8 cellular contexts compared by ENCODE assay signal in the genomic region with DNA sequence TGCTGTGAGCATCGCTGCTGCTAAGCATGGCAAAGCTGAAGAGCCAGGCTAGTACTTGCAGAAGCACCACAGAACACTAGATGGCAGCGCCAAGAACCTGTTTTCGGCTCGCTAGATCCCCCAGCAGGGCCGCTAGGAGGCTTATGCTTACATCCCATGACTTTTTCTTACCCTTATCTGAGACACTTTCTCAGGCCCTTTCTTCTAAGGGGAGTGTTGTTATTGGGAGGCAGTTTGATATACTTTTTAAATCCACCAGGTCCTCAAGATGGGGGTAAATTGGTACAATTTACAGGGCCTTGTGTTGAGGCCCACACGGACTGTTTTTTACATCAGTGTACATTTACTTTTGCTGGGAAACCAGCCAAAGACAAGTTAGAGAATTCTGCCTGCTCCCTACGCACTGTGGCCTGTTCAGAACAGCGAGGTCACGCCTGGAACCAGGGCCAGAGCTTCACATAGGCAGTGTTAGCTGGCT.
DNase-seq lines count a peak whose midpoint lies in the region; ATAC-seq lines count a peak whose summit lies in the region.

No MANE protein-coding gene starts in this region.

- no peaks in the 10 kb centered on the region for H3K9me3 ChIP-seq in iPS-18a (ENCODE audit: control insufficient read depth, low read depth, low read length)

- H3K9ac ChIP-seq in iPS-18a (ENCODE audit: low read length) = no peak overlapping the region

- H3K4me1 ChIP-seq in iPS-18a (ENCODE audit: control insufficient read depth, low read depth, low read length) = peaks cover 26% of the 10 kb centered on the region

- peak; percentile 88 for ATAC-seq in GM21529 (IDR thresholded peaks at IDR 0.05; ENCODE audit: unreplicated experiment)

- H3K27me3 ChIP-seq in iPS-18a (ENCODE audit: control insufficient read depth, insufficient read depth, low read length) = no peaks in the 10 kb centered on the region

- H3K4me3 ChIP-seq in iPS-18a (ENCODE audit: low read length) = no peak overlapping the region

- DNase-seq in GDM1 (lab: John Stamatoyannopoulos, UW) = peak; percentile 39
- peak; percentile 32 for DNase-seq in HuH-7.5 (ENCODE audit: low spot score)
- DNase-seq in SW480 (ENCODE audit: low spot score) = peak; percentile 54
- peak; percentile 90 for DNase-seq in astrocyte of the hippocampus (ENCODE audit: low read depth, low spot score)
- peak; percentile 25 to 30 for DNase-seq in stimulated activated CD4-positive, alpha-beta T cell treated with anti-CD3 and anti-CD28 coated beads, Interleukin-12 subunit alpha, Interleukin-12 subunit beta, amount 100 ng/mL, for 24 hours (ENCODE audit: low read depth in 2 of 2)
- no peak for DNase-seq in epidermal melanocyte (ENCODE audit: insufficient read length, low spot score)

- H3K27ac ChIP-seq in iPS-18a (ENCODE audit: low read length) = peak overlapping the region; percentile 21

- H3K36me3 ChIP-seq in iPS-18a (ENCODE audit: control insufficient read depth, low read depth, low read length) = peaks cover 15% of the 10 kb centered on the region
